11 cellular contexts compared by ENCODE assay signal in genomic region chr2:231667497-231667896, GRCh38. TPM values are rescaled to one million over a fixed set of nuclear protein-coding genes. Genes with fewer than 3 reads are reported as not detected.
DNase-seq lines count a peak whose midpoint lies in the region; ATAC-seq and TF ChIP-seq lines count a peak whose summit lies in the region.
"Had no signal": no experiment of that assay in that cellular context is flagged by ENCODE, and none has a peak within 500 bp of the region (broad histone marks: within the 10 kb centered on the region; RNA-seq: fewer than 3 reads in every experiment).

No MANE protein-coding gene starts in this region.

- H4K20me1 ChIP-seq in BLaER1 treated with 17β-estradiol and CSF1 and Interleukin-3, amounts not matched to agents 10 nM and 100 nM = no peaks in the 10 kb centered on the region

- peak overlapping the region; percentile 90 to 99 (median 95) for H3K27ac ChIP-seq in BLaER1 treated with 17β-estradiol and CSF1 and Interleukin-3, amounts not matched to agents 10 nM and 100 nM
- H3K27ac ChIP-seq in right cardiac atrium (ENCODE audit: low read length) (peak overlapping the region; percentile 89), prostate gland (peak overlapping the region; percentile 90 to 95)

- no peak for TF ChIP-seq CTCF in prostate gland (IDR thresholded peaks at IDR 0.05)

- DNase-seq in NT2/D1 (ENCODE audit: low read depth, low spot score) (no peak), right cardiac atrium (no peak), prostate gland (ENCODE audit: low spot score) (no peak)
- DNase-seq in effector CD8-positive, alpha-beta T cell (lab: John Stamatoyannopoulos, UW) = no peak
- DNase-seq: activated T-cell treated with anti-CD3 and anti-CD28 coated beads, Interleukin-2, amount 50 U/mL, for 48 hours; AML-193; stimulated activated CD4-positive, alpha-beta T cell treated with anti-CD3 and anti-CD28 coated beads, Interleukin-2, amount 100 ng/mL, for 24 hours had no signal

- H3K9ac ChIP-seq in BLaER1 treated with 17β-estradiol and CSF1 and Interleukin-3, amounts not matched to agents 10 nM and 100 nM = peak overlapping the region; percentile 80 to 96 (median 88)
- peak overlapping the region; percentile 88 for H3K9ac ChIP-seq in NT2/D1 (ENCODE audit: insufficient read length, low read depth)

- no peak for TF ChIP-seq POLR2A in prostate gland (IDR thresholded peaks at IDR 0.05)

- H3K36me3 ChIP-seq in BLaER1 treated with 17β-estradiol and CSF1 and Interleukin-3, amounts not matched to agents 10 nM and 100 nM = no peaks in the 10 kb centered on the region
- H3K36me3 ChIP-seq in NT2/D1 (ENCODE audit: insufficient read depth, insufficient read length, low read length) = no peaks in the 10 kb centered on the region
- H3K36me3 ChIP-seq in prostate gland = no peaks in the 10 kb centered on the region

- peaks cover 89 to 100% (median 96%) of the 10 kb centered on the region in 10 experiments for H3K4me1 ChIP-seq in BLaER1 treated with 17β-estradiol and CSF1 and Interleukin-3, amounts not matched to agents 10 nM and 100 nM
- peaks cover 41% of the 10 kb centered on the region for H3K4me1 ChIP-seq in NT2/D1 (ENCODE audit: insufficient read depth, insufficient read length)
- H3K4me1 ChIP-seq in right cardiac atrium (ENCODE audit: control insufficient read depth, insufficient read depth, low read length) = peaks cover 5% of the 10 kb centered on the region
- no peaks in the 10 kb centered on the region for H3K4me1 ChIP-seq in prostate gland (replicated peaks)

- peak overlapping the region; percentile 87 to 99 (median 94) for H3K4me2 ChIP-seq in BLaER1 treated with 17β-estradiol and CSF1 and Interleukin-3, amounts not matched to agents 10 nM and 100 nM

- WGBS in right cardiac atrium = 65% methylated on average over 7 of the region's 7 CpGs
- 65% methylated on average over 7 of the region's 7 CpGs for whole genome bisulfite sequencing in prostate gland

- ATAC-seq in right cardiac atrium (no peak), HG03571 (IDR thresholded peaks at IDR 0.05; ENCODE audit: unreplicated experiment) (no peak), GM19023 (IDR thresholded peaks at IDR 0.05; ENCODE audit: unreplicated experiment) (no peak), GM18873 (IDR thresholded peaks at IDR 0.05; ENCODE audit: low FRiP score, unreplicated experiment) (no peak)

- H3K27me3 ChIP-seq in BLaER1 treated with 17β-estradiol and CSF1 and Interleukin-3, amounts not matched to agents 10 nM and 100 nM = no peaks in the 10 kb centered on the region
- H3K27me3 ChIP-seq in NT2/D1 (ENCODE audit: insufficient read depth, insufficient read length) (no peaks in the 10 kb centered on the region), right cardiac atrium (ENCODE audit: control insufficient read depth, insufficient read depth) (no peaks in the 10 kb centered on the region), prostate gland (replicated peaks; ENCODE audit: insufficient read depth) (no peaks in the 10 kb centered on the region)

- peak overlapping the region; percentile 43 to 73 (median 58); a peak in 17 of 20 replicates for H3K4me3 ChIP-seq in BLaER1 treated with 17β-estradiol and CSF1 and Interleukin-3, amounts not matched to agents 10 nM and 100 nM
- H3K4me3 ChIP-seq in NT2/D1 (ENCODE audit: insufficient read length, low read depth) (peak overlapping the region; percentile 54), right cardiac atrium (ENCODE audit: low read length) (no peak overlapping the region), prostate gland (no peak overlapping the region)

- H3K9me3 ChIP-seq in BLaER1 treated with 17β-estradiol and CSF1 and Interleukin-3, amounts not matched to agents 10 nM and 100 nM (replicated peaks in 1 of 11) = peaks cover 0 to 6% (median 0%) of the 10 kb centered on the region in 11 experiments; a peak in 1 of 22 replicates
- H3K9me3 ChIP-seq in NT2/D1 (ENCODE audit: insufficient read depth, low read length) (no peaks in the 10 kb centered on the region), right cardiac atrium (ENCODE audit: control insufficient read depth, low read length) (no peaks in the 10 kb centered on the region), prostate gland (no peaks in the 10 kb centered on the region)

- intact Hi-C loops in right cardiac atrium (cut with DNase I) (loop anchor here in 1 of 4 donors (2.0 kb wide), 1 partner anchor 55 kb away; no protein-coding TSS in a partner anchor), prostate gland (cut with DNase I) (loop anchor here (2.0 kb wide), 1 partner anchor 41 kb away; the partner anchor contains the start of gene PTMA)

RNA-seq across cellular contexts. Expression of gene PTMA, which starts 40.8 kb away (rescaled TPM):
- total RNA-seq in right cardiac atrium (100 to 1,000 TPM; 231 to 324 (median 314) TPM), prostate gland (100 to 1,000 TPM; 418 to 613 TPM)
- 480 TPM for polyA plus RNA-seq in right cardiac atrium

Comparison
In these comparisons a context has a peak if more than half of its experiments do, and no peak if none do; other contexts are left out.
1. H3K4me3 ChIP-seq: peak in BLaER1 treated with 17β-estradiol and CSF1 and Interleukin-3, amounts not matched to agents 10 nM and 100 nM (10 of 10) and NT2/D1 (single experiment); none in right cardiac atrium (single experiment) and prostate gland (0 of 2).
2. Peak in every context shown above with its lines, with median percentiles within 50 percentile points of each other: H3K27ac ChIP-seq.